8 cellular contexts compared by ENCODE assay signal in the genomic region with DNA sequence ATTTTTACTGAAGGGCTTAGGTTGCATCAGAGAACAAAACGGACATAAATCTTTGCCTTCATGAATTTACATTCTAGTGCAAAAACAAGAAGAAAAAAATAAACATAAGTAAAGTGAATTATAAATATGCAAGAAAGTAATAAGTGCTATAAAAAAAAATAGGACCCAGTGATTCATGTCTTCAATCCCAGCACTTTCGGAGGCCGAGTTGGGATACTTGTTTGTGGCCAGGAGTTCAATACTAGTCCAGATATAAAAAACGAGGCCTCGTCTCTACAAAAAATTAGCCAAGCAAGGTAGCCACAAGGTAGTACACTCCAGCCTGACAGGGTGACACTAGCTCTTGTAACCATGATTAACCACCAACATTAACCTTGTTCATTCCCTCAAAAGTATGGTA.
"Had no signal": no experiment of that assay in that cellular context is flagged by ENCODE, and none has a peak within 500 bp of the region (broad histone marks: within the 10 kb centered on the region; RNA-seq: fewer than 3 reads in every experiment).

No MANE protein-coding gene starts in this region.

- H3K9ac ChIP-seq: KMS-11 had no signal

- H3K27ac ChIP-seq: HL-60, KMS-11 had no signal

- H3K4me3 ChIP-seq: GM23338 had no signal

- H2AFZ ChIP-seq: GM23338 had no signal

- DNase-seq: H9, HCEC 1CT, HFFc6, KBM-7 had no signal

- ATAC-seq: GM23338, HepG2 had no signal

- H3K4me2 ChIP-seq: GM23338, KMS-11 had no signal
